In the genomic region with DNA sequence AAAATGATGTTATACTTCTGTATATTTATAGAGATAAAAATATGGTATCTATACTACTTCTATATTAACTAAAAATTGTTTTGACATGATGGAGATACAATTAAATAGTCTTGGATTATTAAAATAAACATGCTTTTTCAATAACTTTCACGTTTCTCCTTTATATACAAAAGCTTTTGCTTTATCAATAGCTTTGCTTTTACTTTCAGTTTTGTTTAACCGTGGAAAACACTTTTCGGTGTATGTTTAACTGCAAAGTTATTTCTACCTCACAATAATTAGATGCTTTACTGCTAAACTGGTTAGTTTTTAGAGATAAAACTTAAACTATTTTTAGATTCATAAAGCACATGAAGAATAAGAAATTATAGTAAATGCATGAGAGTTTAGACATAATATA, we compare ENCODE assay signal across 23 cellular contexts.
A peak's percentile ranks its signal among the peaks of the same experiment; 100 is the strongest.
DNase-seq lines count a peak whose midpoint lies in the region; ATAC-seq and TF ChIP-seq lines count a peak whose summit lies in the region.
"Had no signal": no experiment of that assay in that cellular context is flagged by ENCODE, and none has a peak within 500 bp of the region (broad histone marks: within the 10 kb centered on the region; RNA-seq: fewer than 3 reads in every experiment).

No MANE protein-coding gene starts in this region.

- no peaks in the 10 kb centered on the region for H3K36me3 ChIP-seq in WERI-Rb-1
- H3K36me3 ChIP-seq: esophagus muscularis mucosa, SJSA1, upper lobe of right lung had no signal

- H3K4me1 Mint-ChIP-seq in effector memory CD8-positive, alpha-beta T cell (ENCODE audit: low read depth in 2 of 2): no peaks in the 10 kb centered on the region
- H3K4me1 Mint-ChIP-seq in stimulated activated naive CD8-positive, alpha-beta T cell treated with anti-CD3 and anti-CD28 coated beads, Interleukin-15, amount 100 ng/mL, for 72 hours: no peaks in the 10 kb centered on the region
- H3K4me1 Mint-ChIP-seq: activated CD8-positive, alpha-beta memory T cell treated with anti-CD3 and anti-CD28 coated beads, Interleukin-2, amount 10 ng/mL, durations not matched to agents 7 days and 5 days; activated T-helper 17 cell treated with anti-CD3 and anti-CD28 coated beads, Interleukin-2, amount 50 U/mL, for 72 hours; CD4-positive, CD25-positive, alpha-beta regulatory T cell had no signal

- peak; percentile 34 for DNase-seq in ACHN
- DNase-seq in effector memory CD8-positive, alpha-beta T cell: no peak
- no peak for DNase-seq in stimulated activated naive CD4-positive, alpha-beta T cell (lab: John Stamatoyannopoulos, UW)
- DNase-seq in WERI-Rb-1: no peak
- no peak for DNase-seq in stimulated activated naive CD8-positive, alpha-beta T cell treated with anti-CD3 and anti-CD28 coated beads, Interleukin-15, amount 100 ng/mL, for 72 hours
- DNase-seq in T-helper 2 cell: no peak
- DNase-seq: activated CD4-positive, CD25-positive, alpha-beta regulatory T cell treated with anti-CD3 and anti-CD28 coated beads, Interleukin-2, amount 50 U/mL, for 72 hours; activated CD8-positive, alpha-beta memory T cell treated with anti-CD3 and anti-CD28 coated beads, Interleukin-2, amount 10 ng/mL, durations not matched to agents 7 days and 5 days; CD4-positive, CD25-positive, alpha-beta regulatory T cell; DMS79 treated with DMSO at 0.1 percent for 48 hours; glutamatergic neuron; NCI-H1105; NCI-H2107; NCI-H524; upper lobe of right lung had no signal

- H3K4me3 ChIP-seq in WERI-Rb-1 (ENCODE audit: low read depth, low read length): no peak overlapping the region
- H3K4me3 ChIP-seq: esophagus muscularis mucosa, SJSA1, upper lobe of right lung had no signal

- H3K36me3 Mint-ChIP-seq in effector memory CD8-positive, alpha-beta T cell (ENCODE audit: insufficient read depth): no peaks in the 10 kb centered on the region
- H3K36me3 Mint-ChIP-seq: activated CD8-positive, alpha-beta memory T cell treated with anti-CD3 and anti-CD28 coated beads, Interleukin-2, amount 10 ng/mL, durations not matched to agents 7 days and 5 days; CD4-positive, CD25-positive, alpha-beta regulatory T cell had no signal

- no peak overlapping the region for H3K27ac Mint-ChIP-seq in effector memory CD8-positive, alpha-beta T cell
- no peak overlapping the region for H3K27ac Mint-ChIP-seq in stimulated activated naive CD8-positive, alpha-beta T cell treated with anti-CD3 and anti-CD28 coated beads, Interleukin-15, amount 100 ng/mL, for 72 hours
- H3K27ac Mint-ChIP-seq: activated CD8-positive, alpha-beta memory T cell treated with anti-CD3 and anti-CD28 coated beads, Interleukin-2, amount 10 ng/mL, durations not matched to agents 7 days and 5 days; activated T-helper 17 cell treated with anti-CD3 and anti-CD28 coated beads, Interleukin-2, amount 50 U/mL, for 72 hours; CD4-positive, CD25-positive, alpha-beta regulatory T cell had no signal

- no peaks in the 10 kb centered on the region for H3K27me3 ChIP-seq in WERI-Rb-1 (ENCODE audit: insufficient read depth, low read depth, severe bottlenecking)
- H3K27me3 ChIP-seq: esophagus muscularis mucosa, SJSA1, upper lobe of right lung had no signal

- TF ChIP-seq CTCF in WERI-Rb-1 (IDR thresholded peaks at IDR 0.05; ENCODE audit: low read depth, low read length): no peak

- H3K27me3 Mint-ChIP-seq in effector memory CD8-positive, alpha-beta T cell: no peaks in the 10 kb centered on the region
- H3K27me3 Mint-ChIP-seq in stimulated activated naive CD8-positive, alpha-beta T cell treated with anti-CD3 and anti-CD28 coated beads, Interleukin-15, amount 100 ng/mL, for 72 hours: no peaks in the 10 kb centered on the region
- H3K27me3 Mint-ChIP-seq: activated CD8-positive, alpha-beta memory T cell treated with anti-CD3 and anti-CD28 coated beads, Interleukin-2, amount 10 ng/mL, durations not matched to agents 7 days and 5 days; activated T-helper 17 cell treated with anti-CD3 and anti-CD28 coated beads, Interleukin-2, amount 50 U/mL, for 72 hours; CD4-positive, CD25-positive, alpha-beta regulatory T cell had no signal

- peaks cover 0 to 3% of the 10 kb centered on the region in 2 donors for H3K9me3 Mint-ChIP-seq in effector memory CD8-positive, alpha-beta T cell
- no peaks in the 10 kb centered on the region for H3K9me3 Mint-ChIP-seq in stimulated activated naive CD8-positive, alpha-beta T cell treated with anti-CD3 and anti-CD28 coated beads, Interleukin-15, amount 100 ng/mL, for 72 hours
- H3K9me3 Mint-ChIP-seq: activated T-helper 17 cell treated with anti-CD3 and anti-CD28 coated beads, Interleukin-2, amount 50 U/mL, for 72 hours had no signal

- no peaks in the 10 kb centered on the region for H3K9me3 ChIP-seq in WERI-Rb-1 (ENCODE audit: severe bottlenecking)
- H3K9me3 ChIP-seq: esophagus muscularis mucosa, SJSA1, upper lobe of right lung had no signal

- no peak overlapping the region for H3K27ac ChIP-seq in WERI-Rb-1
- H3K27ac ChIP-seq: esophagus muscularis mucosa, HL-60, SJSA1, upper lobe of right lung had no signal

- in situ Hi-C loops in ACHN (cut with HindIII; ENCODE audit: low pct_ligation_motif_present, low pct_unique_long_range_greater_than_20kb, low sequenced_read_pairs): no loop called here

- ATAC-seq in GM19438 (IDR thresholded peaks at IDR 0.05; ENCODE audit: low read depth, unreplicated experiment): peak; percentile 49
- ATAC-seq in HG03571 (IDR thresholded peaks at IDR 0.05; ENCODE audit: unreplicated experiment): peak; percentile 40
- ATAC-seq in effector memory CD8-positive, alpha-beta T cell (replicated peaks): no peak
- no peak for ATAC-seq in stimulated activated naive CD8-positive, alpha-beta T cell treated with anti-CD3 and anti-CD28 coated beads, Interleukin-15, amount 100 ng/mL, for 72 hours
- ATAC-seq: activated CD8-positive, alpha-beta memory T cell treated with anti-CD3 and anti-CD28 coated beads, Interleukin-2, amount 10 ng/mL, durations not matched to agents 7 days and 5 days; activated T-helper 17 cell treated with anti-CD3 and anti-CD28 coated beads, Interleukin-2, amount 50 U/mL, for 72 hours; left lobe of liver; sciatic nerve; upper lobe of right lung had no signal

- H3K4me3 Mint-ChIP-seq in effector memory CD8-positive, alpha-beta T cell: peak overlapping the region; percentile 13 to 38
- no peak overlapping the region for H3K4me3 Mint-ChIP-seq in stimulated activated naive CD8-positive, alpha-beta T cell treated with anti-CD3 and anti-CD28 coated beads, Interleukin-15, amount 100 ng/mL, for 72 hours
- H3K4me3 Mint-ChIP-seq: activated CD8-positive, alpha-beta memory T cell treated with anti-CD3 and anti-CD28 coated beads, Interleukin-2, amount 10 ng/mL, durations not matched to agents 7 days and 5 days; activated T-helper 17 cell treated with anti-CD3 and anti-CD28 coated beads, Interleukin-2, amount 50 U/mL, for 72 hours; CD4-positive, CD25-positive, alpha-beta regulatory T cell had no signal

Comparison
In these comparisons a context has a peak if more than half of its experiments do, and no peak if none do; other contexts are left out.
1. ATAC-seq: peak in GM19438 (single experiment) and HG03571 (single experiment); none in effector memory CD8-positive, alpha-beta T cell (single experiment) and stimulated activated naive CD8-positive, alpha-beta T cell treated with anti-CD3 and anti-CD28 coated beads, Interleukin-15, amount 100 ng/mL, for 72 hours (single experiment).
2. H3K4me3 Mint-ChIP-seq: peak in effector memory CD8-positive, alpha-beta T cell (2 of 2); none in stimulated activated naive CD8-positive, alpha-beta T cell treated with anti-CD3 and anti-CD28 coated beads, Interleukin-15, amount 100 ng/mL, for 72 hours (0 of 2).